In the genomic region with DNA sequence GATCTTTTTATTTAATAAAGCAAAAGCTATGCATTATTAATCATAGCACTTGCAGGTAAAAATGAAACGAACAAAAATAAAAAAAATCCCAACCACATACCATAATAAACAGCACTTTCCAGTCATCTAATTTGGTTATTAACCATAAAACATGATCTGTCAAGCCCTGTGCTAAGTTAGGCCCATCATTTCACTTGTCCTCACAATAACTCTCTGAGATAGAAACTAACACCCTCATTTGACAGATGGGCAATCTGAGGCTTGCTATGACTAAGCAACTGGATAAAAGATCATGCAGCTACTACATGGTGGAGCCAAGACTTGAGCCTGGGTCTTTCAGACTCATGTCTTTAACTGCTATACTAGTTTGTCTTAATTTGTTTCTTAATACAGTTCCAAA, we compare ENCODE assay signal across 13 cellular contexts. TPM values are rescaled to one million over a fixed set of nuclear protein-coding genes. Genes with fewer than 3 reads are reported as not detected.
DNase-seq lines count a peak whose midpoint lies in the region; ATAC-seq and TF ChIP-seq lines count a peak whose summit lies in the region.
"Had no signal": no experiment of that assay in that cellular context is flagged by ENCODE, and none has a peak within 500 bp of the region (broad histone marks: within the 10 kb centered on the region; RNA-seq: fewer than 3 reads in every experiment).

No MANE protein-coding gene starts in this region.

- no peaks in the 10 kb centered on the region for H3K4me1 Mint-ChIP-seq in glutamatergic neuron (ENCODE audit: low read depth, unreplicated experiment)
- H3K4me1 Mint-ChIP-seq in mesothelial cell of epicardium = no peaks in the 10 kb centered on the region
- H3K4me1 Mint-ChIP-seq: CD14-positive monocyte had no signal

- H3K4me1 ChIP-seq in suprapubic skin = no peaks in the 10 kb centered on the region

- H3K27ac Mint-ChIP-seq in glutamatergic neuron (ENCODE audit: unreplicated experiment) = no peak overlapping the region
- H3K27ac Mint-ChIP-seq in mesothelial cell of epicardium = no peak overlapping the region
- H3K27ac Mint-ChIP-seq: CD14-positive monocyte had no signal

- H3K27ac ChIP-seq in suprapubic skin = no peak overlapping the region
- H3K27ac ChIP-seq: thoracic aorta had no signal

- TF ChIP-seq EP300 in suprapubic skin (IDR thresholded peaks at IDR 0.05) = no peak

- TF ChIP-seq POLR2A in GM18505 (IDR thresholded peaks at IDR 0.05; ENCODE audit: borderline replicate concordance, extremely low read depth, insufficient read depth, insufficient read length) (no peak), suprapubic skin (IDR thresholded peaks at IDR 0.05) (no peak)

- H3K36me3 ChIP-seq in suprapubic skin = peaks cover 73% of the 10 kb centered on the region

- H3K27me3 ChIP-seq in suprapubic skin = no peaks in the 10 kb centered on the region

- H3K36me3 Mint-ChIP-seq in glutamatergic neuron (ENCODE audit: unreplicated experiment) (peaks cover 10% of the 10 kb centered on the region), mesothelial cell of epicardium (peaks cover 44% of the 10 kb centered on the region)

- no peak for DNase-seq in stimulated activated CD4-positive, alpha-beta T cell treated with anti-CD3 and anti-CD28 coated beads, Interleukin-2, amount 100 ng/mL, for 24 hours
- DNase-seq in suprapubic skin (ENCODE audit: low spot score in 2 of 2) = no peak
- DNase-seq in glutamatergic neuron = no peak
- DNase-seq in mesothelial cell of epicardium (ENCODE audit: low spot score in 2 of 2, unreplicated experiment in 2 of 2) = no peak
- DNase-seq: activated naive CD4-positive, alpha-beta T cell treated with Interleukin-2 at 50 U/mL for 16 hours; stimulated activated CD4-positive, alpha-beta T cell treated with anti-CD3 and anti-CD28 coated beads, Interleukin-4, amount 100 ng/mL, for 4 hours had no signal

- no peaks in the 10 kb centered on the region for H3K27me3 Mint-ChIP-seq in glutamatergic neuron (ENCODE audit: unreplicated experiment)
- no peaks in the 10 kb centered on the region for H3K27me3 Mint-ChIP-seq in mesothelial cell of epicardium (ENCODE audit: low read depth)

- H3K9me3 Mint-ChIP-seq in glutamatergic neuron (ENCODE audit: unreplicated experiment) (no peaks in the 10 kb centered on the region), mesothelial cell of epicardium (no peaks in the 10 kb centered on the region)

- WGBS in suprapubic skin = 57% methylated on average over 1 of the region's 1 CpG

- no peak for TF ChIP-seq CTCF in suprapubic skin (IDR thresholded peaks at IDR 0.05)
- TF ChIP-seq CTCF in glutamatergic neuron (IDR thresholded peaks at IDR 0.05; ENCODE audit: partially characterized antibody, unreplicated experiment) = no peak
- TF ChIP-seq CTCF in mesothelial cell of epicardium (IDR thresholded peaks at IDR 0.05; ENCODE audit: unreplicated experiment) = no peak

- no peak overlapping the region for H3K4me3 ChIP-seq in suprapubic skin
- H3K4me3 ChIP-seq: thoracic aorta had no signal

- ATAC-seq in GM18505 (IDR thresholded peaks at IDR 0.05; ENCODE audit: unreplicated experiment) = peak; percentile 84
- ATAC-seq in GM19395 (IDR thresholded peaks at IDR 0.05; ENCODE audit: unreplicated experiment) = peak; percentile 82
- ATAC-seq in HG02884 (IDR thresholded peaks at IDR 0.05; ENCODE audit: unreplicated experiment) = peak; percentile 77
- ATAC-seq in HG03575 (IDR thresholded peaks at IDR 0.05; ENCODE audit: extremely low read depth, insufficient number of reproducible peaks, low FRiP score, unreplicated experiment) = peak; percentile 82

- no peaks in the 10 kb centered on the region for H3K9me3 ChIP-seq in suprapubic skin
- H3K9me3 ChIP-seq: thoracic aorta had no signal

- no peak overlapping the region for H3K4me3 Mint-ChIP-seq in glutamatergic neuron (ENCODE audit: unreplicated experiment)
- no peak overlapping the region for H3K4me3 Mint-ChIP-seq in mesothelial cell of epicardium
- H3K4me3 Mint-ChIP-seq: CD14-positive monocyte had no signal

RNA-seq across cellular contexts. Expression of a gene that starts 21.8 kb away (rescaled TPM):
- total RNA-seq in suprapubic skin (10 to 100 TPM; 18.3 to 85.9 (median 28.2) TPM), glutamatergic neuron (ENCODE audit: unreplicated experiment) (63.7 TPM), mesothelial cell of epicardium (54.4 to 58.8 TPM (median 58.0 TPM) in 3 replicates)

RNA-seq across cellular contexts. Expression of a gene that starts 22.2 kb away (rescaled TPM):
- 10 to 100 TPM in 2 of 4 donors, 1 to 10 TPM in 2; 5.9 to 24.5 (median 11.1) TPM for total RNA-seq in suprapubic skin
- total RNA-seq in glutamatergic neuron (ENCODE audit: unreplicated experiment) = 16.2 TPM
- 39.7 to 42.9 TPM (median 42.2 TPM) in 3 replicates for total RNA-seq in mesothelial cell of epicardium

RNA-seq across cellular contexts. Expression of a gene that starts 25.5 kb away (rescaled TPM):
- total RNA-seq in suprapubic skin = not detected
- total RNA-seq in glutamatergic neuron (ENCODE audit: unreplicated experiment) = not detected
- not detected in 3 replicates for total RNA-seq in mesothelial cell of epicardium
- total RNA-seq: osteoblast, thoracic aorta had no signal
